ENCODE assay signal across 8 cellular contexts in the genomic region with DNA sequence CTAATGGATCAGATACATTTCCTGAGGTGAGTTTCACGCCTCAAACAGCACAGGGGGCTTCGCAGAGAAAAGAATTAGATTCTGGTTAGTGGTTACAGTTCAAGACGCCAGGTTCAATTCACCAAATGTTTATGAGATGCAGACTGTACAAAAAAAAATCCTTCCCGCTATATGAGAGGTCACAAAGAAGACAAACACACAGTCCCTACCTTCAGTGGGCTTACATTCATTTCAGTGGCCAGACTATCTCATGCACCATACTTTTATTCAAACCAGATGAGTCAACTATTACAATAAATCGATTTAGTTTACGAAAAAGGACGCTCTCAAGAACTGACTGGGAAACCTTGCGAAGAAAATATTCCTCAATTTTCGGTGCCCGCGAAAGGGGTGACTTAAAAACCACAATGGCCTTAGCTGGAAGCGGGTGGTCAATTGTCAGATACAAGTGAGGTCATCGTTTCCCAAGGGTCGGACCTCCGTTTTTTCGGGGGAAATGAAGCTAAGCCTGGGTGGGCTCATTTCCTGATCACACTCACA. TPM values are rescaled to one million over a fixed set of nuclear protein-coding genes. Genes with fewer than 3 reads are reported as not detected.
DNase-seq lines count a peak whose midpoint lies in the region; ATAC-seq and TF ChIP-seq lines count a peak whose summit lies in the region.

No MANE protein-coding gene starts in this region.

- peaks cover 5% of the 10 kb centered on the region for H3K36me3 ChIP-seq in SU-DHL-6 (ENCODE audit: low read length)

- H3K79me2 ChIP-seq in SU-DHL-6 (ENCODE audit: insufficient read depth, low read length), result peaks cover 59% of the 10 kb centered on the region

- no peaks in the 10 kb centered on the region for H3F3A ChIP-seq in SU-DHL-6 (ENCODE audit: insufficient read depth)

- H3K4me2 ChIP-seq in SU-DHL-6 (ENCODE audit: low read depth, low read length, poor library complexity, severe bottlenecking), result peak overlapping the region; percentile 94

- TF ChIP-seq CTCF in SU-DHL-6 (IDR thresholded peaks at IDR 0.05; ENCODE audit: insufficient read depth, low read length, poor library complexity, severe bottlenecking) (no peak), fibroblast of pulmonary artery (IDR thresholded peaks at IDR 0.05; ENCODE audit: low read length, missing control alignments) (no peak), retinal pigment epithelial cell (conservative IDR thresholded peaks at IDR 0.05; ENCODE audit: low read depth, low read length) (no peak)

- no peak for DNase-seq in fibroblast of pulmonary artery (ENCODE audit: low read depth)
- DNase-seq in retinal pigment epithelial cell (ENCODE audit: low read depth), result no peak
- no peak for DNase-seq in mesenteric fat pad (ENCODE audit: low spot score)
- DNase-seq in OCI-M1 (lab: John Stamatoyannopoulos, UW), result no peak
- no peak for DNase-seq in foreskin melanocyte

- no peak for TF ChIP-seq POLR2A in GM18505 (IDR thresholded peaks at IDR 0.05; ENCODE audit: borderline replicate concordance, extremely low read depth, insufficient read depth, insufficient read length)

- peak overlapping the region; percentile 88 for H3K9ac ChIP-seq in SU-DHL-6 (ENCODE audit: low read length)

- H3K27me3 ChIP-seq in SU-DHL-6 (ENCODE audit: low read length), result no peaks in the 10 kb centered on the region

- no peaks in the 10 kb centered on the region for H3K9me2 ChIP-seq in SU-DHL-6 (replicated peaks; ENCODE audit: insufficient read depth, low read length)

- ATAC-seq in GM18505 (IDR thresholded peaks at IDR 0.05; ENCODE audit: unreplicated experiment), result peak; percentile 9
- ATAC-seq in GM18517 (IDR thresholded peaks at IDR 0.05; ENCODE audit: unreplicated experiment), result no peak

- H2AFZ ChIP-seq in SU-DHL-6 (ENCODE audit: low read depth, low read length, severe bottlenecking), result peak overlapping the region; percentile 65

- H3K27ac ChIP-seq in SU-DHL-6 (ENCODE audit: low read depth, low read length), result no peak overlapping the region; the same call in 1 of the 2 replicates

- peaks cover 4% of the 10 kb centered on the region; the same call in 1 of the 2 replicates for H4K20me1 ChIP-seq in SU-DHL-6 (ENCODE audit: low read depth, low read length)

- peak overlapping the region; percentile 89 for H3K4me3 ChIP-seq in SU-DHL-6 (ENCODE audit: insufficient read depth, low read length, poor library complexity, severe bottlenecking)
- H3K4me3 ChIP-seq in fibroblast of pulmonary artery (replicated peaks; ENCODE audit: low read depth, low read length), result peak overlapping the region; percentile 99
- H3K4me3 ChIP-seq in retinal pigment epithelial cell (ENCODE audit: low read length), result peak overlapping the region; percentile 98

- H3K9me3 ChIP-seq in SU-DHL-6 (ENCODE audit: insufficient read depth, low read length), result no peaks in the 10 kb centered on the region

RNA-seq across cellular contexts. Expression of a gene that starts 0.7 kb away (rescaled TPM):
- 12.1 TPM for total RNA-seq in mesenteric fat pad

RNA-seq across cellular contexts. Expression of a gene that starts 0.7 kb away (rescaled TPM):
- total RNA-seq in mesenteric fat pad, result 18.9 TPM
